1 cellular context compared by ENCODE assay signal in the genomic region with DNA sequence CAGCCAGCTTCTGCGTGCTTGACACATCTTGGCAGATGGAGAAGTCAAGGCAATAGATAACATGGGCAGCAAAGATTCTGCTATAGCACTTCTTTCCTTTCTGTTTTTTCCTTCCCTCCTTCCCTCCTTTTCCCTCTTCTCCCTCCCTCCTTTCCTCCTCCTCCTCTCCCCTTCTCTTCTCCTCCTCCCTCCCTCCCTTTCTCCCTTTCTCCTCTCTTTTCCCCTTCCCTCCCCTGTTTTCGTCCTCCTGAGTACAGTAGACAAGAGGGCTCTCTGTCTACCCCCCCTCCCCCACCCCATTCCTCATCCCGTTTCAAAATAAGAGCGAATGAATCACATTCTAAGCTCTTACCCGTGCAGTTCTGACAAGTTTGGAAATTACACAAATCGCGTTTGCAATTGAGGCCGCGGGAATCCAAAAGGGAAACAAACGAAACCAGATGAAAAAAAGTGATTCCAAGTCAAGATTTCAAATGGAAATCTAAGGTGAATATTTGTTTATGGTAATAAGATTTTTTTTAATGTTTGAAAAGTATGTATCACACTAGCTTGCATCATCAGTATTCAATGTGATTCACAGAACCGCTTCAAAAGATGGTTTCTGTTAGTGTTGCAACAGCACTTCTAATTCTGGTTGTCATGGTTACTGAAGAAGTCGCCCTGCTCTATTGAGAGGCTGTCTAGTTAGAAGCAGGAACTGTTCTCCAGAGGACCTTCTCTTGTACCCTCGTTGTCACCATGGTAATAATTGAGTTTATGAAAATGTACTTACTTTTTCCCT.
A peak's percentile ranks its signal among the peaks of the same experiment; 100 is the strongest.
TF ChIP-seq lines count a peak whose summit lies in the region.

No MANE protein-coding gene starts in this region.

TF ChIP-seq in K562, 482 proteins besides CTCF, POLR2A, EP300 and RAD21 (continued from another document and continues in another):
- TF ChIP-seq, protein P1, sequence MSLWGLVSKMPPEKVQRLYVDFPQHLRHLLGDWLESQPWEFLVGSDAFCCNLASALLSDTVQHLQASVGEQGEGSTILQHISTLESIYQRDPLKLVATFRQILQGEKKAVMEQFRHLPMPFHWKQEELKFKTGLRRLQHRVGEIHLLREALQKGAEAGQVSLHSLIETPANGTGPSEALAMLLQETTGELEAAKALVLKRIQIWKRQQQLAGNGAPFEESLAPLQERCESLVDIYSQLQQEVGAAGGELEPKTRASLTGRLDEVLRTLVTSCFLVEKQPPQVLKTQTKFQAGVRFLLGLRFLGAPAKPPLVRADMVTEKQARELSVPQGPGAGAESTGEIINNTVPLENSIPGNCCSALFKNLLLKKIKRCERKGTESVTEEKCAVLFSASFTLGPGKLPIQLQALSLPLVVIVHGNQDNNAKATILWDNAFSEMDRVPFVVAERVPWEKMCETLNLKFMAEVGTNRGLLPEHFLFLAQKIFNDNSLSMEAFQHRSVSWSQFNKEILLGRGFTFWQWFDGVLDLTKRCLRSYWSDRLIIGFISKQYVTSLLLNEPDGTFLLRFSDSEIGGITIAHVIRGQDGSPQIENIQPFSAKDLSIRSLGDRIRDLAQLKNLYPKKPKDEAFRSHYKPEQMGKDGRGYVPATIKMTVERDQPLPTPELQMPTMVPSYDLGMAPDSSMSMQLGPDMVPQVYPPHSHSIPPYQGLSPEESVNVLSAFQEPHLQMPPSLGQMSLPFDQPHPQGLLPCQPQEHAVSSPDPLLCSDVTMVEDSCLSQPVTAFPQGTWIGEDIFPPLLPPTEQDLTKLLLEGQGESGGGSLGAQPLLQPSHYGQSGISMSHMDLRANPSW (CRISPR knock-in tag; IDR thresholded peaks at IDR 0.05): no peak
- TF ChIP-seq PTBP1 (IDR thresholded peaks at IDR 0.05; ENCODE audit: low read depth, low read length): no peak
- TF ChIP-seq, protein P2, sequence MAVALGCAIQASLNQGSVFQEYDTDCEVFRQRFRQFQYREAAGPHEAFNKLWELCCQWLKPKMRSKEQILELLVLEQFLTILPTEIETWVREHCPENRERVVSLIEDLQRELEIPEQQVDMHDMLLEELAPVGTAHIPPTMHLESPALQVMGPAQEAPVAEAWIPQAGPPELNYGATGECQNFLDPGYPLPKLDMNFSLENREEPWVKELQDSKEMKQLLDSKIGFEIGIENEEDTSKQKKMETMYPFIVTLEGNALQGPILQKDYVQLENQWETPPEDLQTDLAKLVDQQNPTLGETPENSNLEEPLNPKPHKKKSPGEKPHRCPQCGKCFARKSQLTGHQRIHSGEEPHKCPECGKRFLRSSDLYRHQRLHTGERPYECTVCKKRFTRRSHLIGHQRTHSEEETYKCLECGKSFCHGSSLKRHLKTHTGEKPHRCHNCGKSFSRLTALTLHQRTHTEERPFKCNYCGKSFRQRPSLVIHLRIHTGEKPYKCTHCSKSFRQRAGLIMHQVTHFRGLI (CRISPR knock-in tag; IDR thresholded peaks at IDR 0.05): no peak
- TF ChIP-seq PHF8 (IDR thresholded peaks at IDR 0.05; ENCODE audit: borderline replicate concordance, low read length): no peak
- no peak for TF ChIP-seq CBFA2T3 (IDR thresholded peaks at IDR 0.05)
- TF ChIP-seq ZNF766 (CRISPR knock-in tag; conservative IDR thresholded peaks at IDR 0.05): no peak
- TF ChIP-seq ZNF589 (CRISPR knock-in tag; IDR thresholded peaks at IDR 0.05; ENCODE audit: low read depth): no peak
- peak; percentile 99 for TF ChIP-seq RFX1 (IDR thresholded peaks at IDR 0.05)
- TF ChIP-seq, protein P3, sequence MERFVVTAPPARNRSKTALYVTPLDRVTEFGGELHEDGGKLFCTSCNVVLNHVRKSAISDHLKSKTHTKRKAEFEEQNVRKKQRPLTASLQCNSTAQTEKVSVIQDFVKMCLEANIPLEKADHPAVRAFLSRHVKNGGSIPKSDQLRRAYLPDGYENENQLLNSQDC (CRISPR knock-in tag; IDR thresholded peaks at IDR 0.05): no peak
- TF ChIP-seq, protein P4, sequence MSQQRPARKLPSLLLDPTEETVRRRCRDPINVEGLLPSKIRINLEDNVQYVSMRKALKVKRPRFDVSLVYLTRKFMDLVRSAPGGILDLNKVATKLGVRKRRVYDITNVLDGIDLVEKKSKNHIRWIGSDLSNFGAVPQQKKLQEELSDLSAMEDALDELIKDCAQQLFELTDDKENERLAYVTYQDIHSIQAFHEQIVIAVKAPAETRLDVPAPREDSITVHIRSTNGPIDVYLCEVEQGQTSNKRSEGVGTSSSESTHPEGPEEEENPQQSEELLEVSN (IDR thresholded peaks at IDR 0.05; ENCODE audit: borderline replicate concordance in 1 of 2, extremely low read depth in 1 of 2, insufficient read depth in 1 of 2, insufficient read length in 1 of 2, low read depth in 1 of 2, low read length in 1 of 2, poor library complexity in 1 of 2, severe bottlenecking in 1 of 2): no peak
- TF ChIP-seq ESRRA (IDR thresholded peaks at IDR 0.05; ENCODE audit: borderline replicate concordance, low read depth): no peak
- TF ChIP-seq RUNX1 (IDR thresholded peaks at IDR 0.05; ENCODE audit: low read depth): no peak
- TF ChIP-seq PHF21A (IDR thresholded peaks at IDR 0.05; ENCODE audit: borderline replicate concordance, low read depth): no peak
- TF ChIP-seq, protein P5, sequence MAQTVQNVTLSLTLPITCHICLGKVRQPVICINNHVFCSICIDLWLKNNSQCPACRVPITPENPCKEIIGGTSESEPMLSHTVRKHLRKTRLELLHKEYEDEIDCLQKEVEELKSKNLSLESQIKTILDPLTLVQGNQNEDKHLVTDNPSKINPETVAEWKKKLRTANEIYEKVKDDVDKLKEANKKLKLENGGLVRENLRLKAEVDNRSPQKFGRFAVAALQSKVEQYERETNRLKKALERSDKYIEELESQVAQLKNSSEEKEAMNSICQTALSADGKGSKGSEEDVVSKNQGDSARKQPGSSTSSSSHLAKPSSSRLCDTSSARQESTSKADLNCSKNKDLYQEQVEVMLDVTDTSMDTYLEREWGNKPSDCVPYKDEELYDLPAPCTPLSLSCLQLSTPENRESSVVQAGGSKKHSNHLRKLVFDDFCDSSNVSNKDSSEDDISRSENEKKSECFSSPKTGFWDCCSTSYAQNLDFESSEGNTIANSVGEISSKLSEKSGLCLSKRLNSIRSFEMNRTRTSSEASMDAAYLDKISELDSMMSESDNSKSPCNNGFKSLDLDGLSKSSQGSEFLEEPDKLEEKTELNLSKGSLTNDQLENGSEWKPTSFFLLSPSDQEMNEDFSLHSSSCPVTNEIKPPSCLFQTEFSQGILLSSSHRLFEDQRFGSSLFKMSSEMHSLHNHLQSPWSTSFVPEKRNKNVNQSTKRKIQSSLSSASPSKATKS (CRISPR knock-in tag; IDR thresholded peaks at IDR 0.05): no peak
- no peak for TF ChIP-seq GTF2E2 (tag; IDR thresholded peaks at IDR 0.05)
- TF ChIP-seq SP2 (IDR thresholded peaks at IDR 0.05; ENCODE audit: extremely low read depth, low read depth, low read length, poor library complexity, severe bottlenecking): no peak
- TF ChIP-seq PCBP2 (IDR thresholded peaks at IDR 0.05; ENCODE audit: low read depth, low read length, poor library complexity, severe bottlenecking): peak; percentile 39
- TF ChIP-seq NR3C1 (CRISPR knock-in tag; IDR thresholded peaks at IDR 0.05): no peak
- TF ChIP-seq CSDE1 (IDR thresholded peaks at IDR 0.05): peak in 1 of 2 experiments; percentile 90; a peak in 2 of 4 replicates
- no peak for TF ChIP-seq SMARCB1 (IDR thresholded peaks at IDR 0.05; ENCODE audit: insufficient read length, low read depth)
- TF ChIP-seq, protein P6, sequence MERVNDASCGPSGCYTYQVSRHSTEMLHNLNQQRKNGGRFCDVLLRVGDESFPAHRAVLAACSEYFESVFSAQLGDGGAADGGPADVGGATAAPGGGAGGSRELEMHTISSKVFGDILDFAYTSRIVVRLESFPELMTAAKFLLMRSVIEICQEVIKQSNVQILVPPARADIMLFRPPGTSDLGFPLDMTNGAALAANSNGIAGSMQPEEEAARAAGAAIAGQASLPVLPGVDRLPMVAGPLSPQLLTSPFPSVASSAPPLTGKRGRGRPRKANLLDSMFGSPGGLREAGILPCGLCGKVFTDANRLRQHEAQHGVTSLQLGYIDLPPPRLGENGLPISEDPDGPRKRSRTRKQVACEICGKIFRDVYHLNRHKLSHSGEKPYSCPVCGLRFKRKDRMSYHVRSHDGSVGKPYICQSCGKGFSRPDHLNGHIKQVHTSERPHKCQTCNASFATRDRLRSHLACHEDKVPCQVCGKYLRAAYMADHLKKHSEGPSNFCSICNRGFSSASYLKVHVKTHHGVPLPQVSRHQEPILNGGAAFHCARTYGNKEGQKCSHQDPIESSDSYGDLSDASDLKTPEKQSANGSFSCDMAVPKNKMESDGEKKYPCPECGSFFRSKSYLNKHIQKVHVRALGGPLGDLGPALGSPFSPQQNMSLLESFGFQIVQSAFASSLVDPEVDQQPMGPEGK (CRISPR knock-in tag; IDR thresholded peaks at IDR 0.05; ENCODE audit: borderline replicate concordance): no peak
- no peak for TF ChIP-seq CTBP1 (IDR thresholded peaks at IDR 0.05; ENCODE audit: borderline replicate concordance)
- no peak for TF ChIP-seq DNMT1 (IDR thresholded peaks at IDR 0.05)
- TF ChIP-seq, protein P7, sequence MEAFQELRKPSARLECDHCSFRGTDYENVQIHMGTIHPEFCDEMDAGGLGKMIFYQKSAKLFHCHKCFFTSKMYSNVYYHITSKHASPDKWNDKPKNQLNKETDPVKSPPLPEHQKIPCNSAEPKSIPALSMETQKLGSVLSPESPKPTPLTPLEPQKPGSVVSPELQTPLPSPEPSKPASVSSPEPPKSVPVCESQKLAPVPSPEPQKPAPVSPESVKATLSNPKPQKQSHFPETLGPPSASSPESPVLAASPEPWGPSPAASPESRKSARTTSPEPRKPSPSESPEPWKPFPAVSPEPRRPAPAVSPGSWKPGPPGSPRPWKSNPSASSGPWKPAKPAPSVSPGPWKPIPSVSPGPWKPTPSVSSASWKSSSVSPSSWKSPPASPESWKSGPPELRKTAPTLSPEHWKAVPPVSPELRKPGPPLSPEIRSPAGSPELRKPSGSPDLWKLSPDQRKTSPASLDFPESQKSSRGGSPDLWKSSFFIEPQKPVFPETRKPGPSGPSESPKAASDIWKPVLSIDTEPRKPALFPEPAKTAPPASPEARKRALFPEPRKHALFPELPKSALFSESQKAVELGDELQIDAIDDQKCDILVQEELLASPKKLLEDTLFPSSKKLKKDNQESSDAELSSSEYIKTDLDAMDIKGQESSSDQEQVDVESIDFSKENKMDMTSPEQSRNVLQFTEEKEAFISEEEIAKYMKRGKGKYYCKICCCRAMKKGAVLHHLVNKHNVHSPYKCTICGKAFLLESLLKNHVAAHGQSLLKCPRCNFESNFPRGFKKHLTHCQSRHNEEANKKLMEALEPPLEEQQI (IDR thresholded peaks at IDR 0.05): no peak
- no peak for TF ChIP-seq ZNF644 (tag; IDR thresholded peaks at IDR 0.05; ENCODE audit: low read depth)
- no peak for TF ChIP-seq SMC3 (conservative IDR thresholded peaks at IDR 0.05; ENCODE audit: insufficient read depth, low read depth, low read length)
- TF ChIP-seq ZNF23 (CRISPR knock-in tag; IDR thresholded peaks at IDR 0.05): no peak
- TF ChIP-seq, protein P8, sequence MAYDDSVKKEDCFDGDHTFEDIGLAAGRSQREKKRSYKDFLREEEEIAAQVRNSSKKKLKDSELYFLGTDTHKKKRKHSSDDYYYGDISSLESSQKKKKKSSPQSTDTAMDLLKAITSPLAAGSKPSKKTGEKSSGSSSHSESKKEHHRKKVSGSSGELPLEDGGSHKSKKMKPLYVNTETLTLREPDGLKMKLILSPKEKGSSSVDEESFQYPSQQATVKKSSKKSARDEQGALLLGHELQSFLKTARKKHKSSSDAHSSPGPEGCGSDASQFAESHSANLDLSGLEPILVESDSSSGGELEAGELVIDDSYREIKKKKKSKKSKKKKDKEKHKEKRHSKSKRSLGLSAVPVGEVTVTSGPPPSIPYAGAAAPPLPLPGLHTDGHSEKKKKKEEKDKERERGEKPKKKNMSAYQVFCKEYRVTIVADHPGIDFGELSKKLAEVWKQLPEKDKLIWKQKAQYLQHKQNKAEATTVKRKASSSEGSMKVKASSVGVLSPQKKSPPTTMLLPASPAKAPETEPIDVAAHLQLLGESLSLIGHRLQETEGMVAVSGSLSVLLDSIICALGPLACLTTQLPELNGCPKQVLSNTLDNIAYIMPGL (CRISPR knock-in tag; IDR thresholded peaks at IDR 0.05): no peak
- TF ChIP-seq ETV5 (CRISPR knock-in tag; IDR thresholded peaks at IDR 0.05; ENCODE audit: low read depth): no peak
- no peak for TF ChIP-seq BRF1 (IDR thresholded peaks at IDR 0.05; ENCODE audit: borderline replicate concordance, extremely low read depth, insufficient read length)
- no peak for TF ChIP-seq ATF1 (CRISPR knock-in tag; IDR thresholded peaks at IDR 0.05)
- TF ChIP-seq ATF1 (tag; IDR thresholded peaks at IDR 0.05): no peak
- no peak for TF ChIP-seq RAD51 (IDR thresholded peaks at IDR 0.05; ENCODE audit: borderline replicate concordance, low read depth)
- no peak for TF ChIP-seq SPI1 (IDR thresholded peaks at IDR 0.05; ENCODE audit: borderline replicate concordance, low read depth, low read length)
- no peak for TF ChIP-seq MCM2 (IDR thresholded peaks at IDR 0.05; ENCODE audit: low read depth)
- TF ChIP-seq FOSL1 (tag; conservative IDR thresholded peaks at IDR 0.05): 0 out of 2 replicates have a peak, but pooled peaks have one; percentile 42
- TF ChIP-seq PHB (CRISPR knock-in tag; IDR thresholded peaks at IDR 0.05): no peak
- TF ChIP-seq TOE1 (IDR thresholded peaks at IDR 0.05; ENCODE audit: borderline replicate concordance): no peak
- no peak for TF ChIP-seq TOE1 (CRISPR knock-in tag; IDR thresholded peaks at IDR 0.05; ENCODE audit: borderline replicate concordance, low read depth)
- TF ChIP-seq ZNF347 (CRISPR knock-in tag; IDR thresholded peaks at IDR 0.05; ENCODE audit: low read depth): no peak
- TF ChIP-seq SIX5 (IDR thresholded peaks at IDR 0.05; ENCODE audit: borderline replicate concordance in 1 of 2, insufficient read depth in 1 of 2, low read depth in 1 of 2, low read length in 2 of 2): no peak
- no peak for TF ChIP-seq HNRNPUL1 (IDR thresholded peaks at IDR 0.05; ENCODE audit: low read length)
- TF ChIP-seq ZBTB8A (IDR thresholded peaks at IDR 0.05; ENCODE audit: partially characterized antibody): no peak
- no peak for TF ChIP-seq SIN3B (IDR thresholded peaks at IDR 0.05; ENCODE audit: low read depth)
- TF ChIP-seq CEBPB (tag; IDR thresholded peaks at IDR 0.05): peak; percentile 93
- TF ChIP-seq, protein P9, sequence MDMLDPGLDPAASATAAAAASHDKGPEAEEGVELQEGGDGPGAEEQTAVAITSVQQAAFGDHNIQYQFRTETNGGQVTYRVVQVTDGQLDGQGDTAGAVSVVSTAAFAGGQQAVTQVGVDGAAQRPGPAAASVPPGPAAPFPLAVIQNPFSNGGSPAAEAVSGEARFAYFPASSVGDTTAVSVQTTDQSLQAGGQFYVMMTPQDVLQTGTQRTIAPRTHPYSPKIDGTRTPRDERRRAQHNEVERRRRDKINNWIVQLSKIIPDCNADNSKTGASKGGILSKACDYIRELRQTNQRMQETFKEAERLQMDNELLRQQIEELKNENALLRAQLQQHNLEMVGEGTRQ (CRISPR knock-in tag; IDR thresholded peaks at IDR 0.05): no peak
- TF ChIP-seq ZNF699 (CRISPR knock-in tag; IDR thresholded peaks at IDR 0.05; ENCODE audit: insufficient replicate concordance): no peak
- no peak for TF ChIP-seq ZNF431 (CRISPR knock-in tag; IDR thresholded peaks at IDR 0.05)
- peak; percentile 27 for TF ChIP-seq TBP (optimal IDR thresholded peaks at IDR 0.05; ENCODE audit: low read depth, low read length)
- no peak for TF ChIP-seq ZNF668 (CRISPR knock-in tag; IDR thresholded peaks at IDR 0.05)
